1 cellular context compared by ENCODE assay signal in the genomic region with DNA sequence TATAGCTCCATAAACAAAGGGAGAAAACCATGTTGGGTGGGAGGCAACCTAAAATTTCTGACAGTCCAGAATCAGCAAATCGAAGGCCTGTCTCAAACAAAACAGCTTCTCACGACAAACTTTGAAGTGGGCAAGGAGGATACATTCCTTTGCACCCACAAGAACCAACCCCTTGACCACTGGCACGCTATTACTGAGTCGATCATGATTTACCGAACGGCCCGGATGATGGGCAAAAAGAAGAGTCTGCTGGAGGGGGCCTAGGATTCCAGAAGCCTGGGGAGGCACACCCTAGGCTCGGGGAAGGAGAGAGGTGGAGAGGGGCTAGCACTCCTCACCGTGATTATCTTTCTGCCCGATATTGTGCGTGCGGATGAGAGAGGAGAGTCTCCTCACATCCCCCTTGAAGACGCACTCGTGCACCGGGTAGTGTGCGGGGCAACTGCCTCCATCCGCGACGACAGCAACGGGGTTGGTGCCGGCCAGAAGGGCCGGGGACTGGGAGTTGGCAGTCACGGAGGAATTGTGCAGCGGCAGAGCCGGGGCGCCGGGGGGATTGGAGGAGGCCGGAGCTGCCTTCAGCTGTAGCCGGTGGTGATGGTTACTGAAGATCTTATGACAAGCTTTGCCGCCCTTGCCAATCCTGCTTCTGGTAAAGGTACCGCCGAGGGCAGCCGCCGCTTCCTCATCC.
TF ChIP-seq lines count a peak whose summit lies in the region.

No MANE protein-coding gene starts in this region.

TF ChIP-seq in HepG2, 621 proteins besides CTCF, POLR2A, EP300 and RAD21 (continued from another document and continues in another):
- TF ChIP-seq, protein P1, sequence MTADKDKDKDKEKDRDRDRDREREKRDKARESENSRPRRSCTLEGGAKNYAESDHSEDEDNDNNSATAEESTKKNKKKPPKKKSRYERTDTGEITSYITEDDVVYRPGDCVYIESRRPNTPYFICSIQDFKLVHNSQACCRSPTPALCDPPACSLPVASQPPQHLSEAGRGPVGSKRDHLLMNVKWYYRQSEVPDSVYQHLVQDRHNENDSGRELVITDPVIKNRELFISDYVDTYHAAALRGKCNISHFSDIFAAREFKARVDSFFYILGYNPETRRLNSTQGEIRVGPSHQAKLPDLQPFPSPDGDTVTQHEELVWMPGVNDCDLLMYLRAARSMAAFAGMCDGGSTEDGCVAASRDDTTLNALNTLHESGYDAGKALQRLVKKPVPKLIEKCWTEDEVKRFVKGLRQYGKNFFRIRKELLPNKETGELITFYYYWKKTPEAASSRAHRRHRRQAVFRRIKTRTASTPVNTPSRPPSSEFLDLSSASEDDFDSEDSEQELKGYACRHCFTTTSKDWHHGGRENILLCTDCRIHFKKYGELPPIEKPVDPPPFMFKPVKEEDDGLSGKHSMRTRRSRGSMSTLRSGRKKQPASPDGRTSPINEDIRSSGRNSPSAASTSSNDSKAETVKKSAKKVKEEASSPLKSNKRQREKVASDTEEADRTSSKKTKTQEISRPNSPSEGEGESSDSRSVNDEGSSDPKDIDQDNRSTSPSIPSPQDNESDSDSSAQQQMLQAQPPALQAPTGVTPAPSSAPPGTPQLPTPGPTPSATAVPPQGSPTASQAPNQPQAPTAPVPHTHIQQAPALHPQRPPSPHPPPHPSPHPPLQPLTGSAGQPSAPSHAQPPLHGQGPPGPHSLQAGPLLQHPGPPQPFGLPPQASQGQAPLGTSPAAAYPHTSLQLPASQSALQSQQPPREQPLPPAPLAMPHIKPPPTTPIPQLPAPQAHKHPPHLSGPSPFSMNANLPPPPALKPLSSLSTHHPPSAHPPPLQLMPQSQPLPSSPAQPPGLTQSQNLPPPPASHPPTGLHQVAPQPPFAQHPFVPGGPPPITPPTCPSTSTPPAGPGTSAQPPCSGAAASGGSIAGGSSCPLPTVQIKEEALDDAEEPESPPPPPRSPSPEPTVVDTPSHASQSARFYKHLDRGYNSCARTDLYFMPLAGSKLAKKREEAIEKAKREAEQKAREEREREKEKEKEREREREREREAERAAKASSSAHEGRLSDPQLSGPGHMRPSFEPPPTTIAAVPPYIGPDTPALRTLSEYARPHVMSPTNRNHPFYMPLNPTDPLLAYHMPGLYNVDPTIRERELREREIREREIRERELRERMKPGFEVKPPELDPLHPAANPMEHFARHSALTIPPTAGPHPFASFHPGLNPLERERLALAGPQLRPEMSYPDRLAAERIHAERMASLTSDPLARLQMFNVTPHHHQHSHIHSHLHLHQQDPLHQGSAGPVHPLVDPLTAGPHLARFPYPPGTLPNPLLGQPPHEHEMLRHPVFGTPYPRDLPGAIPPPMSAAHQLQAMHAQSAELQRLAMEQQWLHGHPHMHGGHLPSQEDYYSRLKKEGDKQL (CRISPR knock-in tag; IDR thresholded peaks at IDR 0.05; ENCODE audit: low read depth), result no peak
- TF ChIP-seq ZNF34 (CRISPR knock-in tag; IDR thresholded peaks at IDR 0.05; ENCODE audit: borderline replicate concordance), result no peak
- TF ChIP-seq MTF1 (CRISPR knock-in tag; IDR thresholded peaks at IDR 0.05), result no peak
- TF ChIP-seq, protein P2, sequence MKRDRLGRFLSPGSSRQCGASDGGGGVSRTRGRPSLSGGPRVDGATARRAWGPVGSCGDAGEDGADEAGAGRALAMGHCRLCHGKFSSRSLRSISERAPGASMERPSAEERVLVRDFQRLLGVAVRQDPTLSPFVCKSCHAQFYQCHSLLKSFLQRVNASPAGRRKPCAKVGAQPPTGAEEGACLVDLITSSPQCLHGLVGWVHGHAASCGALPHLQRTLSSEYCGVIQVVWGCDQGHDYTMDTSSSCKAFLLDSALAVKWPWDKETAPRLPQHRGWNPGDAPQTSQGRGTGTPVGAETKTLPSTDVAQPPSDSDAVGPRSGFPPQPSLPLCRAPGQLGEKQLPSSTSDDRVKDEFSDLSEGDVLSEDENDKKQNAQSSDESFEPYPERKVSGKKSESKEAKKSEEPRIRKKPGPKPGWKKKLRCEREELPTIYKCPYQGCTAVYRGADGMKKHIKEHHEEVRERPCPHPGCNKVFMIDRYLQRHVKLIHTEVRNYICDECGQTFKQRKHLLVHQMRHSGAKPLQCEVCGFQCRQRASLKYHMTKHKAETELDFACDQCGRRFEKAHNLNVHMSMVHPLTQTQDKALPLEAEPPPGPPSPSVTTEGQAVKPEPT (CRISPR knock-in tag; IDR thresholded peaks at IDR 0.05; ENCODE audit: low read depth), result no peak
- TF ChIP-seq ZNF619 (CRISPR knock-in tag; IDR thresholded peaks at IDR 0.05), result no peak
- peak; percentile 17; the same call in 1 of the 2 replicates for TF ChIP-seq ZNF839 (CRISPR knock-in tag; IDR thresholded peaks at IDR 0.05; ENCODE audit: borderline replicate concordance)
- TF ChIP-seq, protein P3, sequence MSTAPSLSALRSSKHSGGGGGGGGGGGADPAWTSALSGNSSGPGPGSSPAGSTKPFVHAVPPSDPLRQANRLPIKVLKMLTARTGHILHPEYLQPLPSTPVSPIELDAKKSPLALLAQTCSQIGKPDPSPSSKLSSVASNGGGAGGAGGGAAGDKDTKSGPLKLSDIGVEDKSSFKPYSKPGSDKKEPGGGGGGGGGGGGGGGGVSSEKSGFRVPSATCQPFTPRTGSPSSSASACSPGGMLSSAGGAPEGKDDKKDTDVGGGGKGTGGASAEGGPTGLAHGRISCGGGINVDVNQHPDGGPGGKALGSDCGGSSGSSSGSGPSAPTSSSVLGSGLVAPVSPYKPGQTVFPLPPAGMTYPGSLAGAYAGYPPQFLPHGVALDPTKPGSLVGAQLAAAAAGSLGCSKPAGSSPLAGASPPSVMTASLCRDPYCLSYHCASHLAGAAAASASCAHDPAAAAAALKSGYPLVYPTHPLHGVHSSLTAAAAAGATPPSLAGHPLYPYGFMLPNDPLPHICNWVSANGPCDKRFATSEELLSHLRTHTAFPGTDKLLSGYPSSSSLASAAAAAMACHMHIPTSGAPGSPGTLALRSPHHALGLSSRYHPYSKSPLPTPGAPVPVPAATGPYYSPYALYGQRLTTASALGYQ (CRISPR knock-in tag; IDR thresholded peaks at IDR 0.05), result no peak
- TF ChIP-seq, protein P4, sequence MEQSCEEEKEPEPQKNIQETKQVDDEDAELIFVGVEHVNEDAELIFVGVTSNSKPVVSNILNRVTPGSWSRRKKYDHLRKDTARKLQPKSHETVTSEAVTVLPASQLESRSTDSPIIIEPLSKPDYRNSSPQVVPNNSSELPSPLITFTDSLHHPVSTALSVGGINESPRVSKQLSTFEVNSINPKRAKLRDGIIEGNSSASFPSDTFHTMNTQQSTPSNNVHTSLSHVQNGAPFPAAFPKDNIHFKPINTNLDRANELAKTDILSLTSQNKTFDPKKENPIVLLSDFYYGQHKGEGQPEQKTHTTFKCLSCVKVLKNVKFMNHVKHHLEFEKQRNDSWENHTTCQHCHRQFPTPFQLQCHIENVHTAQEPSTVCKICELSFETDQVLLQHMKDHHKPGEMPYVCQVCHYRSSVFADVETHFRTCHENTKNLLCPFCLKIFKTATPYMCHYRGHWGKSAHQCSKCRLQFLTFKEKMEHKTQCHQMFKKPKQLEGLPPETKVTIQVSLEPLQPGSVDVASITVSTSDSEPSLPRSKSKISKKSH (CRISPR knock-in tag; IDR thresholded peaks at IDR 0.05; ENCODE audit: borderline replicate concordance), result no peak; the same call in 1 of the 2 replicates
- TF ChIP-seq ZFP62 (CRISPR knock-in tag; IDR thresholded peaks at IDR 0.05), result no peak
- TF ChIP-seq ZMYM3 (CRISPR knock-in tag; IDR thresholded peaks at IDR 0.05), result no peak
- no peak for TF ChIP-seq GFI1 (CRISPR knock-in tag; IDR thresholded peaks at IDR 0.05; ENCODE audit: borderline replicate concordance)
- no peak for TF ChIP-seq SKIL (CRISPR knock-in tag; IDR thresholded peaks at IDR 0.05; ENCODE audit: borderline replicate concordance)
- TF ChIP-seq ZFP41 (CRISPR knock-in tag; IDR thresholded peaks at IDR 0.05; ENCODE audit: borderline replicate concordance), result 0 out of 2 replicates have a peak, but pooled peaks have one; percentile 8
- peak; percentile 21 for TF ChIP-seq IKZF4 (CRISPR knock-in tag; IDR thresholded peaks at IDR 0.05; ENCODE audit: borderline replicate concordance, low read depth, not compliant biosample characterization)
- TF ChIP-seq, protein P5, sequence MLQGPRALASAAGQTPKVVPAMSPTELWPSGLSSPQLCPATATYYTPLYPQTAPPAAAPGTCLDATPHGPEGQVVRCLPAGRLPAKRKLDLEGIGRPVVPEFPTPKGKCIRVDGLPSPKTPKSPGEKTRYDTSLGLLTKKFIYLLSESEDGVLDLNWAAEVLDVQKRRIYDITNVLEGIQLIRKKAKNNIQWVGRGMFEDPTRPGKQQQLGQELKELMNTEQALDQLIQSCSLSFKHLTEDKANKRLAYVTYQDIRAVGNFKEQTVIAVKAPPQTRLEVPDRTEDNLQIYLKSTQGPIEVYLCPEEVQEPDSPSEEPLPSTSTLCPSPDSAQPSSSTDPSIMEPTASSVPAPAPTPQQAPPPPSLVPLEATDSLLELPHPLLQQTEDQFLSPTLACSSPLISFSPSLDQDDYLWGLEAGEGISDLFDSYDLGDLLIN (CRISPR knock-in tag; IDR thresholded peaks at IDR 0.05; ENCODE audit: borderline replicate concordance), result no peak
- TF ChIP-seq, protein P6, sequence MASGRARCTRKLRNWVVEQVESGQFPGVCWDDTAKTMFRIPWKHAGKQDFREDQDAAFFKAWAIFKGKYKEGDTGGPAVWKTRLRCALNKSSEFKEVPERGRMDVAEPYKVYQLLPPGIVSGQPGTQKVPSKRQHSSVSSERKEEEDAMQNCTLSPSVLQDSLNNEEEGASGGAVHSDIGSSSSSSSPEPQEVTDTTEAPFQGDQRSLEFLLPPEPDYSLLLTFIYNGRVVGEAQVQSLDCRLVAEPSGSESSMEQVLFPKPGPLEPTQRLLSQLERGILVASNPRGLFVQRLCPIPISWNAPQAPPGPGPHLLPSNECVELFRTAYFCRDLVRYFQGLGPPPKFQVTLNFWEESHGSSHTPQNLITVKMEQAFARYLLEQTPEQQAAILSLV (CRISPR knock-in tag; IDR thresholded peaks at IDR 0.05; ENCODE audit: borderline replicate concordance), result no peak
- 0 out of 2 replicates have a peak, but pooled peaks have one; percentile 6 for TF ChIP-seq ZMAT3 (CRISPR knock-in tag; conservative IDR thresholded peaks at IDR 0.05)
- TF ChIP-seq CC2D1A (CRISPR knock-in tag; IDR thresholded peaks at IDR 0.05), result no peak
- TF ChIP-seq IRF2 (CRISPR knock-in tag; IDR thresholded peaks at IDR 0.05), result no peak
- TF ChIP-seq ZFP36L2 (CRISPR knock-in tag; IDR thresholded peaks at IDR 0.05), result no peak
- no peak for TF ChIP-seq NCOR1 (IDR thresholded peaks at IDR 0.05; ENCODE audit: borderline replicate concordance, low read length)
- TF ChIP-seq ZNF768 (CRISPR knock-in tag; IDR thresholded peaks at IDR 0.05), result no peak
- TF ChIP-seq AGO1 (IDR thresholded peaks at IDR 0.05; ENCODE audit: low read depth, low read length, poor library complexity, severe bottlenecking), result no peak
- TF ChIP-seq, protein P7, sequence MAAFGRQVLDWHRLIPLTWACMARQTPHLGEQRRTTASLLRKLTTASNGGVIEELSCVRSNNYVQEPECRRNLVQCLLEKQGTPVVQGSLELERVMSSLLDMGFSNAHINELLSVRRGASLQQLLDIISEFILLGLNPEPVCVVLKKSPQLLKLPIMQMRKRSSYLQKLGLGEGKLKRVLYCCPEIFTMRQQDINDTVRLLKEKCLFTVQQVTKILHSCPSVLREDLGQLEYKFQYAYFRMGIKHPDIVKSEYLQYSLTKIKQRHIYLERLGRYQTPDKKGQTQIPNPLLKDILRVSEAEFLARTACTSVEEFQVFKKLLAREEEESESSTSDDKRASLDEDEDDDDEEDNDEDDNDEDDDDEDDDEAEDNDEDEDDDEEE (CRISPR knock-in tag; IDR thresholded peaks at IDR 0.05), result no peak
- no peak for TF ChIP-seq ZSCAN31 (CRISPR knock-in tag; IDR thresholded peaks at IDR 0.05; ENCODE audit: low read depth)
- no peak for TF ChIP-seq TFAP4 (IDR thresholded peaks at IDR 0.05; ENCODE audit: borderline replicate concordance, low read depth)
- TF ChIP-seq, protein P8, sequence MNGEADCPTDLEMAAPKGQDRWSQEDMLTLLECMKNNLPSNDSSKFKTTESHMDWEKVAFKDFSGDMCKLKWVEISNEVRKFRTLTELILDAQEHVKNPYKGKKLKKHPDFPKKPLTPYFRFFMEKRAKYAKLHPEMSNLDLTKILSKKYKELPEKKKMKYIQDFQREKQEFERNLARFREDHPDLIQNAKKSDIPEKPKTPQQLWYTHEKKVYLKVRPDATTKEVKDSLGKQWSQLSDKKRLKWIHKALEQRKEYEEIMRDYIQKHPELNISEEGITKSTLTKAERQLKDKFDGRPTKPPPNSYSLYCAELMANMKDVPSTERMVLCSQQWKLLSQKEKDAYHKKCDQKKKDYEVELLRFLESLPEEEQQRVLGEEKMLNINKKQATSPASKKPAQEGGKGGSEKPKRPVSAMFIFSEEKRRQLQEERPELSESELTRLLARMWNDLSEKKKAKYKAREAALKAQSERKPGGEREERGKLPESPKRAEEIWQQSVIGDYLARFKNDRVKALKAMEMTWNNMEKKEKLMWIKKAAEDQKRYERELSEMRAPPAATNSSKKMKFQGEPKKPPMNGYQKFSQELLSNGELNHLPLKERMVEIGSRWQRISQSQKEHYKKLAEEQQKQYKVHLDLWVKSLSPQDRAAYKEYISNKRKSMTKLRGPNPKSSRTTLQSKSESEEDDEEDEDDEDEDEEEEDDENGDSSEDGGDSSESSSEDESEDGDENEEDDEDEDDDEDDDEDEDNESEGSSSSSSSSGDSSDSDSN (CRISPR knock-in tag; IDR thresholded peaks at IDR 0.05), result no peak
- TF ChIP-seq, protein P9, sequence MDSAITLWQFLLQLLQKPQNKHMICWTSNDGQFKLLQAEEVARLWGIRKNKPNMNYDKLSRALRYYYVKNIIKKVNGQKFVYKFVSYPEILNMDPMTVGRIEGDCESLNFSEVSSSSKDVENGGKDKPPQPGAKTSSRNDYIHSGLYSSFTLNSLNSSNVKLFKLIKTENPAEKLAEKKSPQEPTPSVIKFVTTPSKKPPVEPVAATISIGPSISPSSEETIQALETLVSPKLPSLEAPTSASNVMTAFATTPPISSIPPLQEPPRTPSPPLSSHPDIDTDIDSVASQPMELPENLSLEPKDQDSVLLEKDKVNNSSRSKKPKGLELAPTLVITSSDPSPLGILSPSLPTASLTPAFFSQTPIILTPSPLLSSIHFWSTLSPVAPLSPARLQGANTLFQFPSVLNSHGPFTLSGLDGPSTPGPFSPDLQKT (CRISPR knock-in tag; IDR thresholded peaks at IDR 0.05; ENCODE audit: borderline replicate concordance), result no peak
- TF ChIP-seq FOSL2 (CRISPR knock-in tag; IDR thresholded peaks at IDR 0.05), result no peak
